ENCODE assay signal across 7 cellular contexts in genomic region chr1:150151291-150152181, GRCh38. TPM values are rescaled to one million over a fixed set of nuclear protein-coding genes. Genes with fewer than 3 reads are reported as not detected.
A peak's percentile ranks its signal among the peaks of the same experiment; 100 is the strongest.
DNase-seq lines count a peak whose midpoint lies in the region; ATAC-seq and TF ChIP-seq lines count a peak whose summit lies in the region.

No MANE protein-coding gene starts in this region.

- TF ChIP-seq CTCF in HFFc6 (IDR thresholded peaks at IDR 0.05): no peak
- no peak for TF ChIP-seq CTCF in endothelial cell (IDR thresholded peaks at IDR 0.05; ENCODE audit: unreplicated experiment)
- TF ChIP-seq CTCF in neutrophil (IDR thresholded peaks at IDR 0.05): no peak
- no peak for TF ChIP-seq CTCF in vagina (IDR thresholded peaks at IDR 0.05)

- H3K4me3 ChIP-seq in neutrophil (ENCODE audit: low read depth in 1 of 2, low read length in 1 of 2): peak overlapping the region; percentile 66 to 78
- H3K4me3 ChIP-seq in vagina: peak overlapping the region; percentile 86

- TF ChIP-seq POLR2A in vagina (IDR thresholded peaks at IDR 0.05): no peak

- H3K27ac ChIP-seq in neutrophil: peak overlapping the region; percentile 88
- H3K27ac ChIP-seq in vagina: peak overlapping the region; percentile 96

- ATAC-seq in HG02642 (IDR thresholded peaks at IDR 0.05; ENCODE audit: poor library complexity, unreplicated experiment): no peak

- H3K4me3 Mint-ChIP-seq in HFFc6 (peak overlapping the region; percentile 97), endothelial cell (ENCODE audit: unreplicated experiment) (peak overlapping the region; percentile 98)
- H3K4me3 Mint-ChIP-seq in activated CD4-positive, alpha-beta memory T cell treated with anti-CD3 and anti-CD28 coated beads for 36 hours: peak overlapping the region; percentile 90

- H3K9me3 Mint-ChIP-seq in HFFc6 (no peaks in the 10 kb centered on the region), endothelial cell (ENCODE audit: unreplicated experiment) (no peaks in the 10 kb centered on the region)
- no peaks in the 10 kb centered on the region for H3K9me3 Mint-ChIP-seq in activated CD4-positive, alpha-beta memory T cell treated with anti-CD3 and anti-CD28 coated beads for 36 hours

- H3K36me3 Mint-ChIP-seq in HFFc6 (ENCODE audit: low read depth) (peaks cover 44% of the 10 kb centered on the region), endothelial cell (ENCODE audit: low read depth, unreplicated experiment) (peaks cover 48% of the 10 kb centered on the region)
- peaks cover 39% of the 10 kb centered on the region for H3K36me3 Mint-ChIP-seq in activated CD4-positive, alpha-beta memory T cell treated with anti-CD3 and anti-CD28 coated beads for 36 hours

- H3K27me3 Mint-ChIP-seq in HFFc6 (ENCODE audit: insufficient read depth) (no peaks in the 10 kb centered on the region; the same call in 1 of the 2 replicates), endothelial cell (ENCODE audit: unreplicated experiment) (peaks cover 14% of the 10 kb centered on the region)
- no peaks in the 10 kb centered on the region for H3K27me3 Mint-ChIP-seq in activated CD4-positive, alpha-beta memory T cell treated with anti-CD3 and anti-CD28 coated beads for 36 hours

- H3K9me3 ChIP-seq in neutrophil (no peaks in the 10 kb centered on the region), vagina (no peaks in the 10 kb centered on the region)

- CTCF ChIA-PET in activated CD4-positive, alpha-beta memory T cell treated with anti-CD3 and anti-CD28 coated beads for 36 hours (lab: Charles Lee): interaction anchor here (0.9 to 1.2 kb wide), 3 partner anchors 13 to 78 kb away, joined by 4 to 6 read pairs (median 5); no protein-coding TSS in a partner anchor

- POLR2A ChIA-PET in activated CD4-positive, alpha-beta memory T cell treated with anti-CD3 and anti-CD28 coated beads for 36 hours (lab: Charles Lee): interaction anchor here (0.7 to 2.4 kb wide), 3 partner anchors 9 to 36 kb away, joined by 3 to 7 read pairs (median 5); no protein-coding TSS in a partner anchor

- H3K27ac Mint-ChIP-seq in HFFc6: peak overlapping the region; percentile 87
- peak overlapping the region; percentile 93 for H3K27ac Mint-ChIP-seq in activated CD4-positive, alpha-beta memory T cell treated with anti-CD3 and anti-CD28 coated beads for 36 hours
- peak overlapping the region; percentile 81 for H3K27ac Mint-ChIP-seq in endothelial cell (ENCODE audit: unreplicated experiment)

- H3K4me1 Mint-ChIP-seq in HFFc6 (ENCODE audit: low read depth): peaks cover 73% of the 10 kb centered on the region
- H3K4me1 Mint-ChIP-seq in activated CD4-positive, alpha-beta memory T cell treated with anti-CD3 and anti-CD28 coated beads for 36 hours (ENCODE audit: low read depth): peaks cover 61% of the 10 kb centered on the region
- peaks cover 42% of the 10 kb centered on the region for H3K4me1 Mint-ChIP-seq in endothelial cell (ENCODE audit: unreplicated experiment)

- H3K27me3 ChIP-seq in neutrophil (peaks cover 83% of the 10 kb centered on the region), vagina (no peaks in the 10 kb centered on the region)

- peaks cover 49% of the 10 kb centered on the region for H3K36me3 ChIP-seq in neutrophil
- peaks cover 0 to 22% of the 10 kb centered on the region in 2 donors for H3K36me3 ChIP-seq in vagina

- intact Hi-C loops in activated CD4-positive, alpha-beta memory T cell treated with anti-CD3 and anti-CD28 coated beads for 36 hours (cut with micrococcal nuclease): loop anchor here (1.0 to 2.0 kb wide), 2 partner anchors 9 to 41 kb away; no protein-coding TSS in a partner anchor
- intact Hi-C loops in vagina (cut with DNase I): no loop called here

- DNase-seq in HFFc6: no peak
- DNase-seq in activated CD4-positive, alpha-beta memory T cell treated with anti-CD3 and anti-CD28 coated beads for 36 hours: peak; percentile 81
- no peak for DNase-seq in endothelial cell (ENCODE audit: low spot score)
- DNase-seq in vagina (ENCODE audit: extremely low spot score in 2 of 2): peak; percentile 61 to 84
- no peak for DNase-seq in GF-D8 (lab: John Stamatoyannopoulos, UW)

- H3K4me1 ChIP-seq in neutrophil (ENCODE audit: control insufficient read depth in 1 of 2, insufficient read depth in 1 of 2, low read depth in 1 of 2, low read length in 1 of 2) (peaks cover 29 to 42% of the 10 kb centered on the region in 2 experiments), vagina (peaks cover 57% of the 10 kb centered on the region)

RNA-seq across cellular contexts. Expression of gene PLEKHO1, which starts 1.8 kb away (rescaled TPM):
- 10 to 100 TPM; 30.9 to 36.7 (median 32.6) TPM for total RNA-seq in HFFc6 (2021; fragmentation: NEBNext Ultra II Directional; extraction: Animal tissue kit (Norgen Biotek cat#: 25700))
- total RNA-seq in activated CD4-positive, alpha-beta memory T cell treated with anti-CD3 and anti-CD28 coated beads for 36 hours: 10 to 100 TPM; 28.7 to 31.8 TPM
- total RNA-seq in endothelial cell (ENCODE audit: unreplicated experiment): 71.6 TPM
- 33.9 TPM for total RNA-seq in vagina

Comparison
In these comparisons a context has a peak if more than half of its experiments do, and no peak if none do; other contexts are left out.
1. DNase-seq: peak in activated CD4-positive, alpha-beta memory T cell treated with anti-CD3 and anti-CD28 coated beads for 36 hours (single experiment) and vagina (2 of 2); none in HFFc6 (single experiment), endothelial cell (single experiment) and GF-D8 (single experiment).
2. Peak in every context shown above with its lines, with median percentiles within 50 percentile points of each other: H3K27ac Mint-ChIP-seq and H3K4me3 Mint-ChIP-seq.